1 cellular context compared by ENCODE assay signal in the genomic region with DNA sequence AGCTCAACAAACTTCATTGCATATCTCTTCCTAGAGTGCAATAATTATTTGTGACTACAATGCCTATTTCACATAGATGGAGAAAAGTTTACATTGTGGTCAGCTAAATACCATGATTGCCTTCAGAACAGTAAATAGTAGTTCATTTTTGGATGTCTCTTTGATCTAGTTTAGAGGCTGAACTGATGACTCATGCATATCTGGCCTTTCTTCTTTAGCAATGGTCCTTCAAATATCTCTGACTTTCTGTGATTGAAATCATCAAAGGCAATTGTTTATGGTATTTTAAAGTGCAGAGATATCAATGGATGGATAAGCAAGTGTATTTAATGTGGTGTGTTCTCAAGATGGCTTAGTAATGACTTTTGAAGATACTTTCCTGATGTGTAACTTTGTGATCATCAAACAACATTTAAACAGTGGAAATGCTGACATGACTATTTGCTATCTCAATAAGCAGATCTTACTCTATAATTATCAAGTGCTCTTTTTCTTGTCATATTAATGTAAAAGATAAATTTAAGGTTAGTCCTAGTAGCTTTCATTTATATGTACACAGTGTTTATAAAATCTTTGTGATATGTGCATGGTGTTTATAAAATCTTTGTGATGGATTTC.
TF ChIP-seq lines count a peak whose summit lies in the region.

No MANE protein-coding gene starts in this region.

TF ChIP-seq in HepG2, 621 proteins besides CTCF, POLR2A, EP300 and RAD21 (continued from another document and continues in another):
- TF ChIP-seq DZIP1 (CRISPR knock-in tag; IDR thresholded peaks at IDR 0.05) (no peak), ZNF703 (CRISPR knock-in tag; IDR thresholded peaks at IDR 0.05; ENCODE audit: borderline replicate concordance) (no peak), ATF1 (CRISPR knock-in tag; IDR thresholded peaks at IDR 0.05) (no peak; the same call in 1 of the 2 replicates), NR2F2 (IDR thresholded peaks at IDR 0.05; ENCODE audit: borderline replicate concordance, low read depth) (no peak), SP2 (CRISPR knock-in tag; IDR thresholded peaks at IDR 0.05) (no peak), MAZ (IDR thresholded peaks at IDR 0.05; ENCODE audit: borderline replicate concordance, low read depth, low read length) (no peak), MAZ (CRISPR knock-in tag; IDR thresholded peaks at IDR 0.05; ENCODE audit: low read depth) (no peak), MBD4 (IDR thresholded peaks at IDR 0.05; ENCODE audit: borderline replicate concordance, low read length) (peak; percentile 79; the same call in 1 of the 2 replicates), ZNF574 (CRISPR knock-in tag; IDR thresholded peaks at IDR 0.05) (no peak), ZNF317 (CRISPR knock-in tag; IDR thresholded peaks at IDR 0.05) (no peak), ZSCAN9 (CRISPR knock-in tag; IDR thresholded peaks at IDR 0.05; ENCODE audit: borderline replicate concordance) (no peak), ZSCAN25 (CRISPR knock-in tag; IDR thresholded peaks at IDR 0.05) (no peak), GATAD1 (CRISPR knock-in tag; IDR thresholded peaks at IDR 0.05) (no peak), ZNF274 (CRISPR knock-in tag; IDR thresholded peaks at IDR 0.05) (no peak), TOPORS (CRISPR knock-in tag; IDR thresholded peaks at IDR 0.05) (no peak), FOXJ3 (CRISPR knock-in tag; IDR thresholded peaks at IDR 0.05; ENCODE audit: borderline replicate concordance) (no peak), ADNP (CRISPR knock-in tag; IDR thresholded peaks at IDR 0.05) (no peak), ZNF3 (CRISPR knock-in tag; IDR thresholded peaks at IDR 0.05) (0 out of 2 replicates have a peak, but pooled peaks have one; percentile 53), ELF4 (CRISPR knock-in tag; IDR thresholded peaks at IDR 0.05; ENCODE audit: borderline replicate concordance) (no peak), KLF15 (CRISPR knock-in tag; IDR thresholded peaks at IDR 0.05; ENCODE audit: borderline replicate concordance) (no peak), ZNF556 (CRISPR knock-in tag; IDR thresholded peaks at IDR 0.05; ENCODE audit: borderline replicate concordance) (no peak), ZNF414 (CRISPR knock-in tag; IDR thresholded peaks at IDR 0.05) (no peak), ZFP62 (CRISPR knock-in tag; IDR thresholded peaks at IDR 0.05) (no peak), KLF6 (CRISPR knock-in tag; IDR thresholded peaks at IDR 0.05) (no peak), CHD4 (IDR thresholded peaks at IDR 0.05; ENCODE audit: borderline replicate concordance, low read length) (no peak), GFI1 (CRISPR knock-in tag; IDR thresholded peaks at IDR 0.05; ENCODE audit: borderline replicate concordance) (peak; percentile 95), NKX3-1 (CRISPR knock-in tag; IDR thresholded peaks at IDR 0.05) (no peak), HOXD1 (CRISPR knock-in tag; IDR thresholded peaks at IDR 0.05) (no peak), NFYC (CRISPR knock-in tag; IDR thresholded peaks at IDR 0.05) (no peak), DNMT1 (CRISPR knock-in tag; IDR thresholded peaks at IDR 0.05) (no peak), ATRX (CRISPR knock-in tag; IDR thresholded peaks at IDR 0.05; ENCODE audit: borderline replicate concordance) (no peak), TCF7L2 (IDR thresholded peaks at IDR 0.05; ENCODE audit: low read depth, low read length) (peak; percentile 93), HMG20B (CRISPR knock-in tag; conservative IDR thresholded peaks at IDR 0.05) (peak; percentile 94), ZNF670 (CRISPR knock-in tag; IDR thresholded peaks at IDR 0.05; ENCODE audit: borderline replicate concordance) (no peak), ZNF607 (CRISPR knock-in tag; IDR thresholded peaks at IDR 0.05; ENCODE audit: borderline replicate concordance) (no peak), DPF2 (CRISPR knock-in tag; IDR thresholded peaks at IDR 0.05; ENCODE audit: borderline replicate concordance, low read depth) (no peak), ZNF333 (CRISPR knock-in tag; IDR thresholded peaks at IDR 0.05; ENCODE audit: borderline replicate concordance) (no peak), CBX1 (IDR thresholded peaks at IDR 0.05; ENCODE audit: low read depth) (no peak), ISX (CRISPR knock-in tag; conservative IDR thresholded peaks at IDR 0.05) (no peak), ZNF644 (CRISPR knock-in tag; IDR thresholded peaks at IDR 0.05; ENCODE audit: low read depth) (0 out of 2 replicates have a peak, but pooled peaks have one; percentile 33), RBM39 (IDR thresholded peaks at IDR 0.05; ENCODE audit: low read depth, low read length, poor library complexity, severe bottlenecking) (no peak), ZNF124 (CRISPR knock-in tag; IDR thresholded peaks at IDR 0.05) (no peak), SOX6 (IDR thresholded peaks at IDR 0.05) (no peak), SOX6 (CRISPR knock-in tag; IDR thresholded peaks at IDR 0.05) (peak; percentile 83; the same call in 1 of the 2 replicates), ZBTB3 (CRISPR knock-in tag; IDR thresholded peaks at IDR 0.05; ENCODE audit: borderline replicate concordance, low read depth) (no peak), MEIS2 (CRISPR knock-in tag; IDR thresholded peaks at IDR 0.05) (no peak), NFAT5 (CRISPR knock-in tag; IDR thresholded peaks at IDR 0.05) (no peak), IRF2 (CRISPR knock-in tag; IDR thresholded peaks at IDR 0.05) (peak; percentile 44; the same call in 1 of the 2 replicates), ZIK1 (CRISPR knock-in tag; IDR thresholded peaks at IDR 0.05; ENCODE audit: borderline replicate concordance, low read depth) (no peak), LCORL (IDR thresholded peaks at IDR 0.05) (peak; percentile 73; the same call in 1 of the 2 replicates), LCORL (CRISPR knock-in tag; IDR thresholded peaks at IDR 0.05) (no peak), ZNF383 (CRISPR knock-in tag; IDR thresholded peaks at IDR 0.05; ENCODE audit: borderline replicate concordance) (no peak), ZNF598 (CRISPR knock-in tag; IDR thresholded peaks at IDR 0.05; ENCODE audit: borderline replicate concordance) (no peak), ZSCAN20 (CRISPR knock-in tag; IDR thresholded peaks at IDR 0.05; ENCODE audit: borderline replicate concordance) (no peak), HDAC2 (CRISPR knock-in tag; IDR thresholded peaks at IDR 0.05) (peak; percentile 81)
- TF ChIP-seq, protein P1, sequence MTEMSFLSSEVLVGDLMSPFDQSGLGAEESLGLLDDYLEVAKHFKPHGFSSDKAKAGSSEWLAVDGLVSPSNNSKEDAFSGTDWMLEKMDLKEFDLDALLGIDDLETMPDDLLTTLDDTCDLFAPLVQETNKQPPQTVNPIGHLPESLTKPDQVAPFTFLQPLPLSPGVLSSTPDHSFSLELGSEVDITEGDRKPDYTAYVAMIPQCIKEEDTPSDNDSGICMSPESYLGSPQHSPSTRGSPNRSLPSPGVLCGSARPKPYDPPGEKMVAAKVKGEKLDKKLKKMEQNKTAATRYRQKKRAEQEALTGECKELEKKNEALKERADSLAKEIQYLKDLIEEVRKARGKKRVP (CRISPR knock-in tag; IDR thresholded peaks at IDR 0.05), result peak in 1 of 2 experiments; percentile 61; a peak in 1 of 4 replicates
- TF ChIP-seq, protein P2, sequence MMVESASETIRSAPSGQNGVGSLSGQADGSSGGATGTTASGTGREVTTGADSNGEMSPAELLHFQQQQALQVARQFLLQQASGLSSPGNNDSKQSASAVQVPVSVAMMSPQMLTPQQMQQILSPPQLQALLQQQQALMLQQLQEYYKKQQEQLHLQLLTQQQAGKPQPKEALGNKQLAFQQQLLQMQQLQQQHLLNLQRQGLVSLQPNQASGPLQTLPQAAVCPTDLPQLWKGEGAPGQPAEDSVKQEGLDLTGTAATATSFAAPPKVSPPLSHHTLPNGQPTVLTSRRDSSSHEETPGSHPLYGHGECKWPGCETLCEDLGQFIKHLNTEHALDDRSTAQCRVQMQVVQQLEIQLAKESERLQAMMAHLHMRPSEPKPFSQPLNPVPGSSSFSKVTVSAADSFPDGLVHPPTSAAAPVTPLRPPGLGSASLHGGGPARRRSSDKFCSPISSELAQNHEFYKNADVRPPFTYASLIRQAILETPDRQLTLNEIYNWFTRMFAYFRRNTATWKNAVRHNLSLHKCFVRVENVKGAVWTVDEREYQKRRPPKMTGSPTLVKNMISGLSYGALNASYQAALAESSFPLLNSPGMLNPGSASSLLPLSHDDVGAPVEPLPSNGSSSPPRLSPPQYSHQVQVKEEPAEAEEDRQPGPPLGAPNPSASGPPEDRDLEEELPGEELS (CRISPR knock-in tag; IDR thresholded peaks at IDR 0.05), result peak; percentile 78
